ENCODE assay signal across 21 cellular contexts in the genomic region with DNA sequence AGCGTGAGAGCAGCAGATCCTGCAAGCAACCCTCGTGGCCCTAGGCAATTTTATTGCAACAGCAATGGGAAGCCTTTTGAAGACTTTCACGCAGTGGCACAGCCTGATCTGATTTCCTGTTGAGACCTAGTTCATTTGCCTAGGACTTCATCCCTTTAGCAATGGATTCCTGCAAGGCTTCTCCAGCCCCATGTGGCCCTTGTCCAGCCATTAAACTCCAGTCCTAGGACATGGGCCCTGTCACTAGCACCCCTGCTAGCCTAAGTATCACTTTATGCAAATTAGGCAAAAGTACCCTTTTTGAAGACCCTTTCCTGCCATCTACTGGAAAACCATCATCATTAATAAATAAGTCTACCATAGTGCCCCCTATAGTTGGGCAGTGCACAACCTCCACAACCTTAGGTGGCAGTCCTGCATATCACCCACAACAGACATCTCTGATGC.
DNase-seq lines count a peak whose midpoint lies in the region; ATAC-seq, FAIRE-seq and TF ChIP-seq lines count a peak whose summit lies in the region.
"Had no signal": no experiment of that assay in that cellular context is flagged by ENCODE, and none has a peak within 500 bp of the region (broad histone marks: within the 10 kb centered on the region; RNA-seq: fewer than 3 reads in every experiment).

No MANE protein-coding gene starts in this region.

- peaks cover 11% of the 10 kb centered on the region for H3K9me3 Mint-ChIP-seq in astrocyte (ENCODE audit: unreplicated experiment)

- H3K4me1 ChIP-seq in DOHH2 (ENCODE audit: control insufficient read depth, low read length) = no peaks in the 10 kb centered on the region
- H3K4me1 ChIP-seq in astrocyte (ENCODE audit: insufficient read depth, low read length) = no peaks in the 10 kb centered on the region
- H3K4me1 ChIP-seq in mesendoderm (ENCODE audit: control insufficient read depth, low read depth, low read length) = peaks cover 2% of the 10 kb centered on the region
- H3K4me1 ChIP-seq in tibial nerve = no peaks in the 10 kb centered on the region
- H3K4me1 ChIP-seq: ascending aorta had no signal

- TF ChIP-seq POLR2A in tibial nerve (IDR thresholded peaks at IDR 0.05) = no peak

- H3K27me3 ChIP-seq in DOHH2 (ENCODE audit: control insufficient read depth, low read length) (no peaks in the 10 kb centered on the region), astrocyte (ENCODE audit: insufficient read depth, low read length) (no peaks in the 10 kb centered on the region), mesendoderm (ENCODE audit: insufficient read depth, low read length, poor library complexity) (no peaks in the 10 kb centered on the region), tibial nerve (no peaks in the 10 kb centered on the region)
- H3K27me3 ChIP-seq: ascending aorta, sigmoid colon had no signal

- no peak overlapping the region for H3K4me3 Mint-ChIP-seq in astrocyte (ENCODE audit: unreplicated experiment)
- H3K4me3 Mint-ChIP-seq: dendritic cell treated with granulocyte-macrophage colony-stimulating factor and Interleukin-4, amounts not matched to agents 40 ng/mL and 50 ng/mL, for 4 days had no signal

- H2BK5ac ChIP-seq in mesendoderm (ENCODE audit: low read length) = peak overlapping the region; percentile 39

- H3K27ac ChIP-seq in DOHH2 (ENCODE audit: low read depth, low read length) (no peak overlapping the region), astrocyte (ENCODE audit: low read depth, low read length) (no peak overlapping the region), mesendoderm (ENCODE audit: low read depth, low read length) (no peak overlapping the region), tibial nerve (no peak overlapping the region)
- H3K27ac ChIP-seq: ascending aorta, sigmoid colon had no signal

- H3K9me3 ChIP-seq in DOHH2 (ENCODE audit: control insufficient read depth, insufficient read depth, low read length) (peaks cover 3% of the 10 kb centered on the region; the same call in 1 of the 2 replicates), astrocyte (ENCODE audit: insufficient read depth, low read depth, low read length) (peaks cover 3% of the 10 kb centered on the region), tibial nerve (peaks cover 0 to under 1% (median 0%) of the 10 kb centered on the region in 4 donors)
- H3K9me3 ChIP-seq: ascending aorta, SK-N-SH had no signal

- no peak for TF ChIP-seq EP300 in tibial nerve (IDR thresholded peaks at IDR 0.05)

- H3K23ac ChIP-seq in mesendoderm (ENCODE audit: low read length) = no peak overlapping the region

- H4K20me1 ChIP-seq in DOHH2 (ENCODE audit: control insufficient read depth, insufficient read depth, low read depth, low read length) (no peaks in the 10 kb centered on the region), astrocyte (ENCODE audit: insufficient read depth, low read length) (no peaks in the 10 kb centered on the region)

- H4K5ac ChIP-seq in mesendoderm (ENCODE audit: low read length) = no peak overlapping the region

- peak overlapping the region; percentile 1 for H3K18ac ChIP-seq in mesendoderm (ENCODE audit: low read length)

- H2AFZ ChIP-seq in astrocyte (ENCODE audit: low read depth, low read length) = no peak overlapping the region

- H3K4me3 ChIP-seq in DOHH2 (ENCODE audit: low read length) = no peak overlapping the region
- no peak overlapping the region for H3K4me3 ChIP-seq in astrocyte (ENCODE audit: insufficient read depth, low read depth, low read length)
- no peak overlapping the region for H3K4me3 ChIP-seq in mesendoderm (ENCODE audit: low read length)
- no peak overlapping the region for H3K4me3 ChIP-seq in tibial nerve
- H3K4me3 ChIP-seq: ascending aorta, sigmoid colon had no signal

- peaks cover 14% of the 10 kb centered on the region for H3K27me3 Mint-ChIP-seq in astrocyte (ENCODE audit: low read depth, unreplicated experiment)
- H3K27me3 Mint-ChIP-seq: dendritic cell treated with granulocyte-macrophage colony-stimulating factor and Interleukin-4, amounts not matched to agents 40 ng/mL and 50 ng/mL, for 4 days had no signal

- no peak for FAIRE-seq in astrocyte (lab: Jason Lieb, UNC)
- FAIRE-seq: kidney had no signal

- H3K4me1 Mint-ChIP-seq in astrocyte (ENCODE audit: low read depth, unreplicated experiment) = no peaks in the 10 kb centered on the region

- H3K36me3 ChIP-seq in DOHH2 (ENCODE audit: control insufficient read depth, low read length) = no peaks in the 10 kb centered on the region
- H3K36me3 ChIP-seq in astrocyte (ENCODE audit: insufficient read depth, low read length) = no peaks in the 10 kb centered on the region
- no peaks in the 10 kb centered on the region for H3K36me3 ChIP-seq in mesendoderm (ENCODE audit: control insufficient read depth, insufficient read depth, low read length)
- H3K36me3 ChIP-seq in tibial nerve = no peaks in the 10 kb centered on the region
- H3K36me3 ChIP-seq: ascending aorta, sigmoid colon had no signal

- TF ChIP-seq CTCF in DOHH2 (IDR thresholded peaks at IDR 0.05; ENCODE audit: low read depth, low read length, poor library complexity, severe bottlenecking) = peak; percentile 59
- TF ChIP-seq CTCF in astrocyte (IDR thresholded peaks at IDR 0.05; ENCODE audit: insufficient read depth, low read depth, low read length) = peak; percentile 6
- TF ChIP-seq CTCF in tibial nerve (IDR thresholded peaks at IDR 0.05) = no peak

- H3K4me2 ChIP-seq in DOHH2 (ENCODE audit: low read length) (no peak overlapping the region), astrocyte (ENCODE audit: low read length) (no peak overlapping the region), mesendoderm (ENCODE audit: low read length) (no peak overlapping the region)
- H3K4me2 ChIP-seq: SK-N-SH had no signal

- peak; percentile 57 for DNase-seq in NCI-H1694 treated with DMSO at 0.1 percent for 48 hours (lab: John Stamatoyannopoulos, UW)
- no peak for DNase-seq in astrocyte (ENCODE audit: low read depth)
- peak; percentile 82 for DNase-seq in mesendoderm
- DNase-seq in tibial nerve (ENCODE audit: low spot score in 2 of 2) = no peak
- DNase-seq in SKM-1 treated with dmso at 0.1 percent for 144 hours (lab: John Stamatoyannopoulos, UW; ENCODE audit: unreplicated experiment) = no peak
- DNase-seq: activated CD4-positive, alpha-beta T cell treated with anti-CD3 and anti-CD28 coated beads, Interleukin-2, amount 50 U/mL, for 1 hour; activated naive CD4-positive, alpha-beta T cell treated with Interleukin-2 at 50 U/mL for 16 hours; activated T-cell treated with anti-CD3 and anti-CD28 coated beads for 4 hours; COR-L47; erythroblast; kidney; MV-4-11; nucleus accumbens; sigmoid colon; SK-N-SH had no signal

- H3K36me3 Mint-ChIP-seq in astrocyte (ENCODE audit: low read depth, unreplicated experiment) = peaks cover 4% of the 10 kb centered on the region

- no peak overlapping the region for H2BK120ac ChIP-seq in mesendoderm (ENCODE audit: low read depth, low read length)

- H3K9ac ChIP-seq in astrocyte (ENCODE audit: low read length) = no peak overlapping the region
- no peak overlapping the region for H3K9ac ChIP-seq in mesendoderm (ENCODE audit: low read length)
- H3K9ac ChIP-seq: SK-N-SH had no signal

- H3K79me1 ChIP-seq in mesendoderm (ENCODE audit: low read length) = no peaks in the 10 kb centered on the region

- no peak overlapping the region for H3K4ac ChIP-seq in mesendoderm (ENCODE audit: low read depth, low read length)

- H4K8ac ChIP-seq in mesendoderm (ENCODE audit: low read depth, low read length) = no peak overlapping the region

- peak overlapping the region; percentile 17 for H3K56ac ChIP-seq in mesendoderm (ENCODE audit: low read length)

- no peaks in the 10 kb centered on the region for H3K9me2 ChIP-seq in DOHH2 (replicated peaks; ENCODE audit: control insufficient read depth, low read length)
- H3K9me2 ChIP-seq: SK-N-SH had no signal

- no peak overlapping the region for H2AK5ac ChIP-seq in mesendoderm (ENCODE audit: low read length)

- H3K27ac Mint-ChIP-seq in astrocyte (ENCODE audit: unreplicated experiment) = no peak overlapping the region
- H3K27ac Mint-ChIP-seq: dendritic cell treated with granulocyte-macrophage colony-stimulating factor and Interleukin-4, amounts not matched to agents 40 ng/mL and 50 ng/mL, for 4 days had no signal

- H2BK15ac ChIP-seq in mesendoderm (replicated peaks; ENCODE audit: low read depth) = no peak overlapping the region

- no peak for ATAC-seq in HG03439 (IDR thresholded peaks at IDR 0.05; ENCODE audit: unreplicated experiment)
- no peak for ATAC-seq in GM18498 (IDR thresholded peaks at IDR 0.05; ENCODE audit: unreplicated experiment)
- ATAC-seq: HCT116 had no signal

- H3K79me2 ChIP-seq in DOHH2 (ENCODE audit: control insufficient read depth, low read length) (no peaks in the 10 kb centered on the region), astrocyte (ENCODE audit: insufficient read depth, low read length) (no peaks in the 10 kb centered on the region), mesendoderm (ENCODE audit: control insufficient read depth, insufficient read depth, low read length) (no peaks in the 10 kb centered on the region)

- H3F3A ChIP-seq in DOHH2 (ENCODE audit: control insufficient read depth, insufficient read depth) = no peaks in the 10 kb centered on the region

- WGBS in mesendoderm (ENCODE audit: extremely low coverage, insufficient coverage, low lambda C conversion rate) = no CpG with 5 or more reads among the region's 3 CpGs
- 74 to 94% methylated on average over 3 of the region's 3 CpGs for WGBS in tibial nerve, 2 donors

Comparison
In these comparisons a context has a peak if more than half of its experiments do, and no peak if none do; other contexts are left out.
1. CTCF ChIP-seq: peak in DOHH2 (single experiment) and astrocyte (single experiment); none in tibial nerve (0 of 5).
2. DNase-seq: peak in NCI-H1694 treated with DMSO at 0.1 percent for 48 hours (single experiment) and mesendoderm (single experiment); none in astrocyte (single experiment), tibial nerve (0 of 2) and SKM-1 treated with dmso at 0.1 percent for 144 hours (single experiment).